ENCODE assay signal across 18 cellular contexts in genomic region chr22:31126128-31126868, GRCh38. TPM values are rescaled to one million over a fixed set of nuclear protein-coding genes. Genes with fewer than 3 reads are reported as not detected.
DNase-seq lines count a peak whose midpoint lies in the region; ATAC-seq and TF ChIP-seq lines count a peak whose summit lies in the region.
"Had no signal": no experiment of that assay in that cellular context is flagged by ENCODE, and none has a peak within 500 bp of the region (broad histone marks: within the 10 kb centered on the region; RNA-seq: fewer than 3 reads in every experiment).

No MANE protein-coding gene starts in this region.

- H3K36me3 Mint-ChIP-seq in activated CD4-positive, alpha-beta T cell treated with anti-CD3 and anti-CD28 coated beads, Interleukin-2, amount 10 ng/mL, durations not matched to agents 24 days and 14 days (ENCODE audit: low read depth): no peaks in the 10 kb centered on the region

- POLR2A ChIA-PET in IMR-90 (lab: Charles Lee; ENCODE audit: unreplicated experiment): no interaction called here

- H2AK9ac ChIP-seq in IMR-90 (replicated peaks; ENCODE audit: low read depth, low read length, poor library complexity): peak overlapping the region; percentile 72

- no peak overlapping the region for H3K4me2 ChIP-seq in IMR-90 (ENCODE audit: low read depth, low read length)
- H3K4me2 ChIP-seq in OCI-LY1 (ENCODE audit: low read length): peak overlapping the region; percentile 93
- H3K4me2 ChIP-seq in osteoblast (ENCODE audit: insufficient read depth, low read length): no peak overlapping the region

- WGBS in IMR-90 (ENCODE audit: extremely low coverage in 2 of 2, insufficient read length in 1 of 2), 2 experiments: no CpG with 5 or more reads among the region's 22 CpGs

- H2BK15ac ChIP-seq in IMR-90 (ENCODE audit: low read depth, low read length): no peak overlapping the region

- DNase-seq in DMS79 (lab: John Stamatoyannopoulos, UW) (peak; percentile 50), IMR-90 (no peak), osteoblast (ENCODE audit: insufficient read length, low spot score, missing footprints) (peak; percentile 58), HK-2 (ENCODE audit: unreplicated experiment) (no peak)
- no peak for DNase-seq in activated CD4-positive, alpha-beta T cell treated with anti-CD3 and anti-CD28 coated beads, Interleukin-2, amount 10 ng/mL, durations not matched to agents 24 days and 14 days
- DNase-seq: DMS153, HFFc6, Kasumi-1, NCI-H1417, NCI-H2081 treated with DMSO at 0.1 percent for 48 hours, NCI-H226, NCI-H82, SHP77 treated with DMSO at 0.1 percent for 48 hours had no signal

- intact Hi-C loops in IMR-90 (cut with micrococcal nuclease): no loop called here
- intact Hi-C loops in activated CD4-positive, alpha-beta T cell treated with anti-CD3 and anti-CD28 coated beads, Interleukin-2, amount 10 ng/mL, durations not matched to agents 24 days and 14 days (cut with micrococcal nuclease): no loop called here

- CTCF ChIA-PET in IMR-90 (lab: Yijun Ruan, JAX): no interaction called here

- H2BK5ac ChIP-seq in IMR-90 (ENCODE audit: low read depth, low read length, poor library complexity, severe bottlenecking): no peak overlapping the region

- H3K9me3 ChIP-seq in IMR-90 (ENCODE audit: control insufficient read depth, insufficient read depth, low read length) (no peaks in the 10 kb centered on the region), OCI-LY1 (ENCODE audit: low read length) (no peaks in the 10 kb centered on the region), osteoblast (ENCODE audit: low read depth, low read length) (no peaks in the 10 kb centered on the region)
- H3K9me3 ChIP-seq: BE2C had no signal

- H3K79me2 ChIP-seq in OCI-LY1 (ENCODE audit: insufficient read depth, low read length) (no peaks in the 10 kb centered on the region), osteoblast (ENCODE audit: insufficient read depth, low read length) (no peaks in the 10 kb centered on the region)

- no peaks in the 10 kb centered on the region; the same call in 1 of the 2 replicates for H3K9me1 ChIP-seq in IMR-90 (ENCODE audit: insufficient read depth, low read length)

- TF ChIP-seq CTCF in IMR-90 (conservative IDR thresholded peaks at IDR 0.05; ENCODE audit: low read depth, low read length) (no peak), OCI-LY1 (IDR thresholded peaks at IDR 0.05; ENCODE audit: low read length) (no peak), osteoblast (IDR thresholded peaks at IDR 0.05; ENCODE audit: extremely low read depth, low read depth, low read length) (no peak)

- no peak overlapping the region for H3K27ac Mint-ChIP-seq in activated CD4-positive, alpha-beta T cell treated with anti-CD3 and anti-CD28 coated beads, Interleukin-2, amount 10 ng/mL, durations not matched to agents 24 days and 14 days
- H3K27ac Mint-ChIP-seq: HFFc6; T-helper 1 cell treated with Interleukin-12 subunit alpha and Interleukin-12 subunit beta and Interleukin-4 antibody, amounts not matched to agents 30 μg/mL and 1 μg/mL, for 36 hours had no signal

- H3K14ac ChIP-seq in IMR-90 (replicated peaks; ENCODE audit: low read depth, low read length): no peak overlapping the region

- no peaks in the 10 kb centered on the region for H3F3A ChIP-seq in OCI-LY1 (ENCODE audit: insufficient read depth, low read length)

- peaks cover 3% of the 10 kb centered on the region for H3K4me1 Mint-ChIP-seq in activated CD4-positive, alpha-beta T cell treated with anti-CD3 and anti-CD28 coated beads, Interleukin-2, amount 10 ng/mL, durations not matched to agents 24 days and 14 days

- no peak overlapping the region for H4K91ac ChIP-seq in IMR-90 (ENCODE audit: insufficient read depth, low read depth, low read length)

- dilution Hi-C loops in IMR-90 (cut with HindIII; ENCODE audit: low sequenced_read_pairs, unreplicated experiment): no loop called here

- H2AFZ ChIP-seq in IMR-90 (replicated peaks; ENCODE audit: low read length, poor library complexity) (peak overlapping the region; percentile 51), OCI-LY1 (ENCODE audit: low read length) (no peak overlapping the region), osteoblast (ENCODE audit: low read length) (no peak overlapping the region)

- H3K79me1 ChIP-seq in IMR-90 (ENCODE audit: low read depth in 1 of 2, low read length in 2 of 2): peaks cover 0 to 4% of the 10 kb centered on the region in 2 experiments; a peak in 1 of 4 replicates

- H3K9ac ChIP-seq in IMR-90 (ENCODE audit: low read depth, low read length) (no peak overlapping the region), OCI-LY1 (ENCODE audit: low read length) (peak overlapping the region; percentile 14; the same call in 1 of the 2 replicates)

- H4K8ac ChIP-seq in IMR-90 (ENCODE audit: low read depth in 2 of 2, low read length in 2 of 2): no peak overlapping the region

- H3K27me3 ChIP-seq in IMR-90 (ENCODE audit: control insufficient read depth, insufficient read depth, low read length) (no peaks in the 10 kb centered on the region; the same call in 1 of the 2 replicates), OCI-LY1 (ENCODE audit: insufficient read depth, low read length) (no peaks in the 10 kb centered on the region), osteoblast (ENCODE audit: insufficient read depth, low read length) (peaks cover 11% of the 10 kb centered on the region)
- H3K27me3 ChIP-seq: BE2C had no signal

- no peaks in the 10 kb centered on the region for H3K9me2 ChIP-seq in OCI-LY1 (ENCODE audit: low read depth, low read length)

- H3K4me1 ChIP-seq in IMR-90 (ENCODE audit: control insufficient read depth, insufficient read depth, low read length) (peaks cover 5% of the 10 kb centered on the region), OCI-LY1 (ENCODE audit: insufficient read depth, low read length, severe bottlenecking) (peaks cover 22% of the 10 kb centered on the region), osteoblast (ENCODE audit: insufficient read depth, low read length) (peaks cover 3% of the 10 kb centered on the region)

- no peak overlapping the region for H2BK20ac ChIP-seq in IMR-90 (ENCODE audit: low read depth, low read length)

- no peak for TF ChIP-seq RAD21 in IMR-90 (IDR thresholded peaks at IDR 0.05; ENCODE audit: low read length)

- H2AK5ac ChIP-seq in IMR-90 (ENCODE audit: low read depth, low read length): no peak overlapping the region; the same call in 1 of the 2 replicates

- H3K4ac ChIP-seq in IMR-90 (ENCODE audit: low read depth, low read length): no peak overlapping the region

- BruUV-seq in IMR-90 (replicated peaks; lab: Mats Ljungman, UMichigan): no TSS peak

- H3K18ac ChIP-seq in IMR-90 (ENCODE audit: low read depth, low read length): no peak overlapping the region

- H3K9me3 Mint-ChIP-seq in activated CD4-positive, alpha-beta T cell treated with anti-CD3 and anti-CD28 coated beads, Interleukin-2, amount 10 ng/mL, durations not matched to agents 24 days and 14 days: no peaks in the 10 kb centered on the region
- H3K9me3 Mint-ChIP-seq: HFFc6; T-helper 1 cell treated with Interleukin-12 subunit alpha and Interleukin-12 subunit beta and Interleukin-4 antibody, amounts not matched to agents 30 μg/mL and 1 μg/mL, for 36 hours had no signal

- H3K23ac ChIP-seq in IMR-90 (ENCODE audit: low read depth, low read length): no peak overlapping the region

- in situ Hi-C loops in IMR-90 (cut with MboI; ENCODE audit: low sequenced_read_pairs): no loop called here

- ATAC-seq in IMR-90 (ENCODE audit: low read depth): no peak
- no peak for ATAC-seq in HG02678 (IDR thresholded peaks at IDR 0.05; ENCODE audit: unreplicated experiment)
- ATAC-seq: HepG2 had no signal

- H3K4me3 ChIP-seq in IMR-90 (ENCODE audit: insufficient read depth, low read depth, low read length) (no peak overlapping the region), OCI-LY1 (ENCODE audit: low read depth, low read length, poor library complexity, severe bottlenecking) (peak overlapping the region; percentile 63), osteoblast (ENCODE audit: insufficient read depth, low read length) (no peak overlapping the region)

- H3K56ac ChIP-seq in IMR-90 (ENCODE audit: extremely low read depth, insufficient read depth, low read length): no peak overlapping the region

- no peak overlapping the region for H4K5ac ChIP-seq in IMR-90 (ENCODE audit: low read depth, low read length)

- TF ChIP-seq POLR2A in IMR-90 (IDR thresholded peaks at IDR 0.05; ENCODE audit: low read depth, low read length): no peak

- H4K20me1 ChIP-seq in IMR-90 (ENCODE audit: insufficient read depth, low read length) (no peaks in the 10 kb centered on the region), OCI-LY1 (ENCODE audit: insufficient read depth, low read length) (no peaks in the 10 kb centered on the region), osteoblast (ENCODE audit: insufficient read depth, low read length) (no peaks in the 10 kb centered on the region)

- no peak overlapping the region for H3K27ac ChIP-seq in IMR-90 (ENCODE audit: insufficient read depth, low read length)
- H3K27ac ChIP-seq in OCI-LY1 (ENCODE audit: low read depth, low read length, poor library complexity, severe bottlenecking): no peak overlapping the region
- no peak overlapping the region for H3K27ac ChIP-seq in osteoblast (ENCODE audit: low read depth, low read length)

- no peaks in the 10 kb centered on the region for H3K27me3 Mint-ChIP-seq in activated CD4-positive, alpha-beta T cell treated with anti-CD3 and anti-CD28 coated beads, Interleukin-2, amount 10 ng/mL, durations not matched to agents 24 days and 14 days

- no peak overlapping the region for H2BK120ac ChIP-seq in IMR-90 (ENCODE audit: low read depth, low read length)

- H3K36me3 ChIP-seq in IMR-90 (ENCODE audit: control insufficient read depth, insufficient read depth, low read length) (no peaks in the 10 kb centered on the region), OCI-LY1 (ENCODE audit: insufficient read depth, low read length) (no peaks in the 10 kb centered on the region), osteoblast (ENCODE audit: insufficient read depth, low read length) (no peaks in the 10 kb centered on the region)
- H3K36me3 ChIP-seq: BE2C had no signal

- H3K4me3 Mint-ChIP-seq in activated CD4-positive, alpha-beta T cell treated with anti-CD3 and anti-CD28 coated beads, Interleukin-2, amount 10 ng/mL, durations not matched to agents 24 days and 14 days: no peak overlapping the region
- H3K4me3 Mint-ChIP-seq: HFFc6; T-helper 1 cell treated with Interleukin-12 subunit alpha and Interleukin-12 subunit beta and Interleukin-4 antibody, amounts not matched to agents 30 μg/mL and 1 μg/mL, for 36 hours had no signal

RNA-seq across cellular contexts. Expression of gene INPP5J, which starts 3.5 kb away (rescaled TPM):
- total RNA-seq in IMR-90 (2012; rRNA removed) (0.28 and 0.36 TPM in 2 replicates), osteoblast (under 0.01 and 0.36 TPM in 2 replicates)
- polyA plus RNA-seq in IMR-90 (2012; rRNA removed): 2.0 and 2.2 TPM in 2 replicates
- polyA plus RNA-seq in IMR-90 (2012; cell fraction: cytosol; rRNA removed): 0.41 and 2.1 TPM in 2 replicates
- polyA plus RNA-seq in IMR-90 (2012; cell fraction: nucleus; rRNA removed; ENCODE audit: low replicate concordance): 9.6 and 20.2 TPM in 2 replicates
- 0.07 and 0.26 TPM in 2 replicates for total RNA-seq in activated CD4-positive, alpha-beta T cell treated with anti-CD3 and anti-CD28 coated beads, Interleukin-2, amount 10 ng/mL, durations not matched to agents 24 days and 14 days

RNA-seq across cellular contexts. Expression of gene PLA2G3, which starts 14.0 kb away (rescaled TPM):
- under 0.01 TPM in 1 of 2 replicates, not detected in the other for total RNA-seq in IMR-90 (2012; rRNA removed)
- 0.07 and 0.12 TPM in 2 replicates for polyA plus RNA-seq in IMR-90 (2012; rRNA removed)
- polyA plus RNA-seq in IMR-90 (2012; cell fraction: cytosol; rRNA removed): 0.04 TPM in 1 of 2 replicates, not detected in the other
- 0.09 and 0.11 TPM in 2 replicates for polyA plus RNA-seq in IMR-90 (2012; cell fraction: nucleus; rRNA removed; ENCODE audit: low replicate concordance)
- total RNA-seq in osteoblast: 0.29 and 0.36 TPM in 2 replicates
- not detected in 2 replicates for total RNA-seq in activated CD4-positive, alpha-beta T cell treated with anti-CD3 and anti-CD28 coated beads, Interleukin-2, amount 10 ng/mL, durations not matched to agents 24 days and 14 days

RNA-seq across cellular contexts. Expression of gene SELENOM, which starts 18.9 kb away (rescaled TPM):
- total RNA-seq in IMR-90 (2012; rRNA removed) (36.1 and 46.2 TPM in 2 replicates), osteoblast (140 and 157 TPM in 2 replicates)
- 270 and 369 TPM in 2 replicates for polyA plus RNA-seq in IMR-90 (2012; rRNA removed)
- polyA plus RNA-seq in IMR-90 (2012; cell fraction: cytosol; rRNA removed): 662 and 853 TPM in 2 replicates
- polyA plus RNA-seq in IMR-90 (2012; cell fraction: nucleus; rRNA removed; ENCODE audit: low replicate concordance): 256 and 316 TPM in 2 replicates
- 7.4 and 8.2 TPM in 2 replicates for total RNA-seq in activated CD4-positive, alpha-beta T cell treated with anti-CD3 and anti-CD28 coated beads, Interleukin-2, amount 10 ng/mL, durations not matched to agents 24 days and 14 days

RNA-seq across cellular contexts. Expression of gene RNF185, which starts 33.7 kb away (rescaled TPM):
- total RNA-seq in IMR-90 (2012; rRNA removed): 30.3 and 34.2 TPM in 2 replicates
- 33.6 and 38.7 TPM in 2 replicates for polyA plus RNA-seq in IMR-90 (2012; rRNA removed)
- 19.1 and 21.5 TPM in 2 replicates for polyA plus RNA-seq in IMR-90 (2012; cell fraction: cytosol; rRNA removed)
- 16.0 and 45.2 TPM in 2 replicates for polyA plus RNA-seq in IMR-90 (2012; cell fraction: nucleus; rRNA removed; ENCODE audit: low replicate concordance)
- 48.0 and 51.8 TPM in 2 replicates for total RNA-seq in osteoblast
- 17.0 and 19.4 TPM in 2 replicates for total RNA-seq in activated CD4-positive, alpha-beta T cell treated with anti-CD3 and anti-CD28 coated beads, Interleukin-2, amount 10 ng/mL, durations not matched to agents 24 days and 14 days

RNA-seq across cellular contexts. Expression of gene SMTN, which starts 45.2 kb away (rescaled TPM):
- total RNA-seq in IMR-90 (2012; rRNA removed) (47.2 and 53.6 TPM in 2 replicates), osteoblast (30.6 and 31.5 TPM in 2 replicates)
- polyA plus RNA-seq in IMR-90 (2012; rRNA removed): 63.7 and 65.1 TPM in 2 replicates
- 97.1 and 119 TPM in 2 replicates for polyA plus RNA-seq in IMR-90 (2012; cell fraction: cytosol; rRNA removed)
- 227 and 462 TPM in 2 replicates for polyA plus RNA-seq in IMR-90 (2012; cell fraction: nucleus; rRNA removed; ENCODE audit: low replicate concordance)
- 13.9 and 17.9 TPM in 2 replicates for total RNA-seq in activated CD4-positive, alpha-beta T cell treated with anti-CD3 and anti-CD28 coated beads, Interleukin-2, amount 10 ng/mL, durations not matched to agents 24 days and 14 days

Comparison
In these comparisons a context has a peak if more than half of its experiments do, and no peak if none do; other contexts are left out.
1. DNase-seq: peak in DMS79 (single experiment) and osteoblast (single experiment); none in IMR-90 (single experiment), HK-2 (single experiment) and activated CD4-positive, alpha-beta T cell treated with anti-CD3 and anti-CD28 coated beads, Interleukin-2, amount 10 ng/mL, durations not matched to agents 24 days and 14 days (single experiment).